ENCODE assay signal across 19 cellular contexts in genomic region chr1:19185976-19186375, GRCh38. TPM values are rescaled to one million over a fixed set of nuclear protein-coding genes. Genes with fewer than 3 reads are reported as not detected.
DNase-seq lines count a peak whose midpoint lies in the region; ATAC-seq, FAIRE-seq and TF ChIP-seq lines count a peak whose summit lies in the region.
"Had no signal": no experiment of that assay in that cellular context is flagged by ENCODE, and none has a peak within 500 bp of the region (broad histone marks: within the 10 kb centered on the region; RNA-seq: fewer than 3 reads in every experiment).

No MANE protein-coding gene starts in this region.

- no peak for FAIRE-seq in kidney (lab: Jason Lieb, UNC)
- FAIRE-seq: K562 had no signal

- intact Hi-C loops in kidney (cut with DNase I): no loop called here

- CTCF ChIA-PET in activated naive CD4-positive, alpha-beta T cell treated with anti-CD3 and anti-CD28 coated beads, Interleukin-2, amount 10 ng/mL, durations not matched to agents 7 days and 5 days (lab: Charles Lee): interaction anchor here (0.8 kb wide), 1 partner anchor 22 kb away, joined by 3 read pairs; no protein-coding TSS in a partner anchor

- no peak for DNase-seq in activated CD4-positive, CD25-positive, alpha-beta regulatory T cell (lab: John Stamatoyannopoulos, UW)
- DNase-seq in activated naive CD4-positive, alpha-beta T cell treated with anti-CD3 and anti-CD28 coated beads, Interleukin-2, amount 10 ng/mL, durations not matched to agents 7 days and 5 days: no peak
- DNase-seq in activated naive CD8-positive, alpha-beta T cell treated with anti-CD3 and anti-CD28 coated beads for 36 hours: no peak
- no peak for DNase-seq in stimulated activated naive CD8-positive, alpha-beta T cell treated with anti-CD3 and anti-CD28 coated beads, Interleukin-15, Interleukin-2, amounts not matched to agents 100 U/mL and 50 U/mL, for 24 hours
- no peak for DNase-seq in HK-2 (ENCODE audit: unreplicated experiment)
- DNase-seq in kidney: no peak
- DNase-seq: BE2C; CD4-positive, alpha-beta T cell; DMS53; GOT3; MV-4-11; NCI-H1436; NCI-H2081; NCI-H510A; NCI-H774 had no signal

- no peak overlapping the region for H3K27ac ChIP-seq in kidney (ENCODE audit: low read depth in 2 of 2, low read length in 2 of 2)
- H3K27ac ChIP-seq: 22Rv1 had no signal

- peaks cover 24% of the 10 kb centered on the region for H3K4me1 Mint-ChIP-seq in activated naive CD4-positive, alpha-beta T cell treated with anti-CD3 and anti-CD28 coated beads, Interleukin-2, amount 50 U/mL, for 24 hours
- H3K4me1 Mint-ChIP-seq in activated naive CD4-positive, alpha-beta T cell treated with anti-CD3 and anti-CD28 coated beads, Interleukin-2, amount 10 ng/mL, durations not matched to agents 7 days and 5 days: peaks cover 9% of the 10 kb centered on the region
- H3K4me1 Mint-ChIP-seq in activated naive CD8-positive, alpha-beta T cell treated with anti-CD3 and anti-CD28 coated beads for 36 hours: peaks cover 32% of the 10 kb centered on the region

- H3K4me3 Mint-ChIP-seq in activated naive CD4-positive, alpha-beta T cell treated with anti-CD3 and anti-CD28 coated beads, Interleukin-2, amount 50 U/mL, for 24 hours: peak overlapping the region; percentile 51
- H3K4me3 Mint-ChIP-seq in activated naive CD4-positive, alpha-beta T cell treated with anti-CD3 and anti-CD28 coated beads, Interleukin-2, amount 10 ng/mL, durations not matched to agents 7 days and 5 days: no peak overlapping the region
- H3K4me3 Mint-ChIP-seq in activated naive CD8-positive, alpha-beta T cell treated with anti-CD3 and anti-CD28 coated beads for 36 hours: peak overlapping the region; percentile 30
- H3K4me3 Mint-ChIP-seq: CD4-positive, alpha-beta T cell had no signal

- peaks cover 32% of the 10 kb centered on the region for H3K36me3 Mint-ChIP-seq in activated naive CD4-positive, alpha-beta T cell treated with anti-CD3 and anti-CD28 coated beads, Interleukin-2, amount 50 U/mL, for 24 hours
- H3K36me3 Mint-ChIP-seq in activated naive CD4-positive, alpha-beta T cell treated with anti-CD3 and anti-CD28 coated beads, Interleukin-2, amount 10 ng/mL, durations not matched to agents 7 days and 5 days: peaks cover 71% of the 10 kb centered on the region
- peaks cover 56% of the 10 kb centered on the region for H3K36me3 Mint-ChIP-seq in activated naive CD8-positive, alpha-beta T cell treated with anti-CD3 and anti-CD28 coated beads for 36 hours

- no peak overlapping the region for H3K4me3 ChIP-seq in kidney (ENCODE audit: low read length in 2 of 2)
- H3K4me3 ChIP-seq: K562 had no signal

- ATAC-seq in activated CD4-positive, CD25-positive, alpha-beta regulatory T cell treated with anti-CD3 and anti-CD28 coated beads, Interleukin-2, amount 50 U/mL, for 24 hours: peak; percentile 32 to 73
- peak; percentile 98 for ATAC-seq in stimulated activated naive CD8-positive, alpha-beta T cell treated with anti-CD3 and anti-CD28 coated beads, Interleukin-15, Interleukin-2, amounts not matched to agents 100 U/mL and 50 U/mL, for 24 hours
- ATAC-seq: K562 had no signal

- H3K27ac Mint-ChIP-seq in activated naive CD4-positive, alpha-beta T cell treated with anti-CD3 and anti-CD28 coated beads, Interleukin-2, amount 50 U/mL, for 24 hours: peak overlapping the region; percentile 92
- H3K27ac Mint-ChIP-seq in activated naive CD4-positive, alpha-beta T cell treated with anti-CD3 and anti-CD28 coated beads, Interleukin-2, amount 10 ng/mL, durations not matched to agents 7 days and 5 days: no peak overlapping the region
- peak overlapping the region; percentile 87 for H3K27ac Mint-ChIP-seq in activated naive CD8-positive, alpha-beta T cell treated with anti-CD3 and anti-CD28 coated beads for 36 hours
- H3K27ac Mint-ChIP-seq: CD4-positive, alpha-beta T cell had no signal

- H3K9me3 Mint-ChIP-seq in activated naive CD4-positive, alpha-beta T cell treated with anti-CD3 and anti-CD28 coated beads, Interleukin-2, amount 50 U/mL, for 24 hours: no peaks in the 10 kb centered on the region
- H3K9me3 Mint-ChIP-seq in activated naive CD4-positive, alpha-beta T cell treated with anti-CD3 and anti-CD28 coated beads, Interleukin-2, amount 10 ng/mL, durations not matched to agents 7 days and 5 days: no peaks in the 10 kb centered on the region
- H3K9me3 Mint-ChIP-seq in activated naive CD8-positive, alpha-beta T cell treated with anti-CD3 and anti-CD28 coated beads for 36 hours: no peaks in the 10 kb centered on the region
- H3K9me3 Mint-ChIP-seq: CD4-positive, alpha-beta T cell had no signal

- peaks cover 47 to 78% of the 10 kb centered on the region in 2 donors for H3K36me3 ChIP-seq in kidney (ENCODE audit: control insufficient read depth in 1 of 2, insufficient read depth in 2 of 2, low read length in 2 of 2)

- H3K27me3 Mint-ChIP-seq in activated naive CD4-positive, alpha-beta T cell treated with anti-CD3 and anti-CD28 coated beads, Interleukin-2, amount 50 U/mL, for 24 hours: no peaks in the 10 kb centered on the region
- no peaks in the 10 kb centered on the region for H3K27me3 Mint-ChIP-seq in activated naive CD4-positive, alpha-beta T cell treated with anti-CD3 and anti-CD28 coated beads, Interleukin-2, amount 10 ng/mL, durations not matched to agents 7 days and 5 days
- H3K27me3 Mint-ChIP-seq in activated naive CD8-positive, alpha-beta T cell treated with anti-CD3 and anti-CD28 coated beads for 36 hours: no peaks in the 10 kb centered on the region
- H3K27me3 Mint-ChIP-seq: CD4-positive, alpha-beta T cell had no signal

- no peak for TF ChIP-seq CTCF in kidney (IDR thresholded peaks at IDR 0.05; ENCODE audit: borderline replicate concordance, extremely low read depth, insufficient read depth)

- H3K4me1 ChIP-seq in kidney (ENCODE audit: control insufficient read depth in 1 of 2, insufficient read depth in 1 of 2, low read depth in 1 of 2, low read length in 2 of 2): no peaks in the 10 kb centered on the region
- H3K4me1 ChIP-seq: BE2C had no signal

- H3K9me3 ChIP-seq in kidney (ENCODE audit: control insufficient read depth in 1 of 2, low read length in 2 of 2): no peaks in the 10 kb centered on the region
- H3K9me3 ChIP-seq: BE2C had no signal

- no peak overlapping the region for H3K9ac ChIP-seq in kidney (ENCODE audit: low read length in 2 of 2)

RNA-seq across cellular contexts. Expression of gene UBR4, which starts 24.1 kb away (rescaled TPM):
- 100 to 1,000 TPM; 109 to 110 TPM for total RNA-seq in activated naive CD8-positive, alpha-beta T cell treated with anti-CD3 and anti-CD28 coated beads for 36 hours
- 167 TPM for total RNA-seq in kidney
- polyA plus RNA-seq in kidney (ENCODE audit: insufficient read depth, low read depth, low replicate concordance): 319 TPM
